In the genomic region with DNA sequence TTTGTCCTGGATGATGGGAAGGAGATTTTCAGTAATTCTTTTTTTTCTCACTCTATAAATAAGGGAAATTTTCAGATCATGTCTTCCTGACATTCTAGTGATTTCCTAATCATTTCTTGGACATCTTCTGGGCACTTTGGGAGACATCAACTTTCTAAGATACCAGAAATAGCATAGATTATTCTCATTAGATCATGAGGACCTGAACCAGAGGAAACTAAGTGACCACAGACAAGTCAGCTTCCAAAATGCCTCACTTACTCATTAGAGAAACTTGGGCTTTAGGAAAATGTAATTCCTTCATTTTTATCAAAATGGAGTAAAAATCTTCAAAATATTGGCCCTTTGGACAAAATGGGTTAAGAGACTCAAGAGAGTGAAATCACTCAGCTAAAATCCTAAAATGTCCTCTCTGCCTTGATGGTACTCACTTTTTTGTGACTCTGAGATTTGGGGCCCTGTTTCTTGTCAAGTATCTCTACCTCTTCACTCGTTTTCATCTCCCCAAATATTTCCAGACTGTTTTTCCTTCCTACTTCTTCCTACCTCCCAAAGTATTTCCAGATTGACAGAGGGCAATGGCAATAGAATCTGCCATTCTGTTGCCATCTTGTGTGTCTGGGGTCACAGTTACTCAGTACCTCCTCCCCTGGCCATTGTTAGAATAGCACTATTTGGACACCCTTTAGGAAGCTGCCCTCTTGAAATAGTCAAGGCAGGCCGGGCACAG, we compare ENCODE assay signal across 12 cellular contexts.
A peak's percentile ranks its signal among the peaks of the same experiment; 100 is the strongest.
DNase-seq lines count a peak whose midpoint lies in the region; ATAC-seq and TF ChIP-seq lines count a peak whose summit lies in the region.
"Had no signal": no experiment of that assay in that cellular context is flagged by ENCODE, and none has a peak within 500 bp of the region (broad histone marks: within the 10 kb centered on the region; RNA-seq: fewer than 3 reads in every experiment).

No MANE protein-coding gene starts in this region.

- no peak overlapping the region for H3K4me2 ChIP-seq in PC-3 (ENCODE audit: low read length)

- H3K9me2 ChIP-seq in PC-3 (replicated peaks; ENCODE audit: low read length): no peaks in the 10 kb centered on the region

- DNase-seq in AG04449 (ENCODE audit: low read depth, low spot score): peak; percentile 16
- DNase-seq in GM12864 (ENCODE audit: low read depth): no peak
- peak; percentile 21 for DNase-seq in PC-3
- peak; percentile 17 for DNase-seq in hepatic stellate cell (ENCODE audit: low spot score)
- DNase-seq in NCI-H524 (lab: John Stamatoyannopoulos, UW): no peak
- no peak for DNase-seq in mucosa of gallbladder (ENCODE audit: low spot score)
- no peak for DNase-seq in Ammon's horn (ENCODE audit: low spot score)
- DNase-seq: activated B cell treated with CpG ODN at 0.5 μM for 24 hours, esophagus squamous epithelium had no signal

- no peaks in the 10 kb centered on the region for H3K9me3 ChIP-seq in PC-3 (ENCODE audit: low read length)
- H3K9me3 ChIP-seq: esophagus squamous epithelium, suprapubic skin had no signal

- H3K9ac ChIP-seq in PC-3 (ENCODE audit: low read length): no peak overlapping the region

- H3K4me1 ChIP-seq in PC-3 (ENCODE audit: insufficient read depth, low read length): peaks cover 4% of the 10 kb centered on the region; the same call in 1 of the 2 replicates

- no peaks in the 10 kb centered on the region for H3F3A ChIP-seq in PC-3 (ENCODE audit: low read length, unreplicated experiment)

- no peaks in the 10 kb centered on the region for H3K36me3 ChIP-seq in PC-3 (ENCODE audit: low read depth, low read length)
- H3K36me3 ChIP-seq: esophagus squamous epithelium, suprapubic skin had no signal

- no peaks in the 10 kb centered on the region for H4K20me1 ChIP-seq in PC-3 (ENCODE audit: low read length)

- H3K27me3 ChIP-seq in PC-3 (ENCODE audit: low read length): no peaks in the 10 kb centered on the region
- H3K27me3 ChIP-seq: esophagus squamous epithelium, suprapubic skin had no signal

- BruUV-seq in PC-3 (replicated peaks; lab: Mats Ljungman, UMichigan): no TSS peak

- CTCF ChIA-PET in AG04449 (lab: Yijun Ruan, JAX) (interaction anchor here (1.1 to 1.8 kb wide), 5 partner anchors 8 to 148 kb away, joined by 3 to 6 read pairs (median 3); no protein-coding TSS in a partner anchor), PC-3 (lab: Charles Lee) (no interaction called here)

- ATAC-seq in PC-3 (no peak), HG02884 (IDR thresholded peaks at IDR 0.05; ENCODE audit: unreplicated experiment) (no peak)
- ATAC-seq: left lobe of liver had no signal

- H3K79me2 ChIP-seq in PC-3 (ENCODE audit: low read length): no peaks in the 10 kb centered on the region

- intact Hi-C loops in PC-3 (cut with micrococcal nuclease): no loop called here

- H3K27ac ChIP-seq in PC-3 (ENCODE audit: low read length): no peak overlapping the region
- H3K27ac ChIP-seq: esophagus squamous epithelium, suprapubic skin had no signal

- POLR2A ChIA-PET in AG04449 (lab: Yijun Ruan, JAX): no interaction called here
- POLR2A ChIA-PET in PC-3 (lab: Charles Lee; ENCODE audit: unreplicated experiment): no interaction called here

- H3K4me3 ChIP-seq in AG04449 (ENCODE audit: low read depth, low read length) (no peak overlapping the region), GM12864 (ENCODE audit: low read depth, low read length) (no peak overlapping the region; the same call in 1 of the 2 replicates), PC-3 (ENCODE audit: low read length) (no peak overlapping the region)
- H3K4me3 ChIP-seq: esophagus squamous epithelium, suprapubic skin had no signal

- no peak for TF ChIP-seq CTCF in AG04449 (IDR thresholded peaks at IDR 0.05; ENCODE audit: insufficient read depth, low read length, missing control alignments)
- TF ChIP-seq CTCF in GM12864 (IDR thresholded peaks at IDR 0.05; ENCODE audit: low read depth, low read length, missing control alignments): peak; percentile 57
- TF ChIP-seq CTCF in PC-3 (conservative IDR thresholded peaks at IDR 0.05; ENCODE audit: low read depth, low read length): 0 out of 2 replicates have a peak, but pooled peaks have one; percentile 26

- no peak overlapping the region for H2AFZ ChIP-seq in PC-3 (ENCODE audit: low read length)

Comparison
In these comparisons a context has a peak if more than half of its experiments do, and no peak if none do; other contexts are left out.
1. DNase-seq: peak in AG04449 (single experiment), PC-3 (single experiment) and hepatic stellate cell (single experiment); none in GM12864 (single experiment), NCI-H524 (0 of 2), mucosa of gallbladder (single experiment) and Ammon's horn (single experiment).